ENCODE assay signal across 8 cellular contexts in the genomic region with DNA sequence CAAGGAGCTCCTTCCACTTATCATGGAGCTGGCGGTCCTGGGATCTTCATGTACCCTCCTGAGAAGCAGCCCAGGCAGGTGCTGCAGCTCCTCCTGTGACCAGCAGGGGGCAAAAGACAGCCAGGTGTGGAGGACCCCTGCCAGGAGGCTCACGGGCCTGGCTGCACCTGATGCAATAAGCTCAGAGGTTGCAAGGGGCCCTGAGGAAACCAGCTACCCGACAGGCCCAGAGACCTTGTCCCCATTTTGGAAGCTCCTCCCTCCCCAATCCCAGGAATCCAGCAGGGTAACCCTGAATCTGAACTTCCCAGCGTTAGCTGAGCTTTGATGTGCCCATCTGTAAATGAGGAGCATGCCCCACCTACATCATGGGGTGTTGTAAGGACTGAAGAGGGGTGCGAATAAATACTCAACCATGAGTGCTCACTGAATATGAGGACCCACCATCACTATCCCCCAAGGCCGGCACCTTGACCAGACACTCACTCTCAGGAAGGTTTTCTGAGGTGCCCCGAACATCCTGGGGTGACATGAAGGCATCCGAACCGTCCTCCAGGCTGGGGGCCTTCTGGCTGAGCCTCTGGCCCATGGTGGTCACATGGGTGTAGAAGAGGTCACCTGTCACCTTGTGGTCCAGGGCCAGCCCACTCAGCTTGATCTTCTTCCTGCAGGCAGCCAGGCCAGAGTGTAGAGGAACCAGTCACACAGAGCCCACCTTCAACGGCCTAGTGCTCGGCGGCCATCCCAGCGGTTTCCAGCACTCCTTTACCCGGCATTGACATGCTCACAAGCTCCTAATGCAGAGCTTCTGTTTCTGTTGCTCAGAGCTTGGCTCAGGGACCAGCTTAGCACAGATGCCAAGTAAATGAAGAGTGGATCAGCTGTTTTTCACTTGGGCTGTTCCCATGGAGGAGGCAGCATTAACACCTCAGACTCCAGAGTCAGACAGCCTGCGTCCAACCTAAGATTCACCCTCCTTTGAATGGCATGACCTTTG. TPM values are rescaled to one million over a fixed set of nuclear protein-coding genes. Genes with fewer than 3 reads are reported as not detected.
DNase-seq lines count a peak whose midpoint lies in the region; ATAC-seq, FAIRE-seq and TF ChIP-seq lines count a peak whose summit lies in the region.

No MANE protein-coding gene starts in this region.

- RAD21 ChIA-PET in HCT116 (lab: Charles Lee; ENCODE audit: low non-redundant PET in 1 of 2, low total read pairs in 2 of 2, uncharacterized antibody in 2 of 2, unreplicated experiment in 2 of 2) = interaction anchor here (0.9 to 2.7 kb wide), 7 partner anchors 8 to 151 kb away, joined by 3 to 9 read pairs (median 4); partner anchors contain the start of genes TIMM10 (in 1 of the 2) and UBE2L6 (in 1 of the 2)

- ATAC-seq in HCT116 = peak; percentile 90
- ATAC-seq in omental fat pad (ENCODE audit: low FRiP score) = peak; percentile 45
- ATAC-seq in HG03097 (IDR thresholded peaks at IDR 0.05; ENCODE audit: low FRiP score, unreplicated experiment) = no peak

- no peak for TF ChIP-seq POLR2A in HCT116 (IDR thresholded peaks at IDR 0.05; ENCODE audit: borderline replicate concordance, extremely low read depth, insufficient read depth, insufficient read length)
- TF ChIP-seq POLR2A in endothelial cell of umbilical vein (IDR thresholded peaks at IDR 0.05; ENCODE audit: low read depth, low read length) = no peak
- no peak for TF ChIP-seq POLR2A in tibial nerve (IDR thresholded peaks at IDR 0.05)

- no peaks in the 10 kb centered on the region for H3K9me2 ChIP-seq in HCT116 (ENCODE audit: insufficient read depth)

- H3K9ac ChIP-seq in HCT116 (ENCODE audit: low read length) (no peak overlapping the region), endothelial cell of umbilical vein (replicated peaks; ENCODE audit: extremely low read depth, insufficient read depth, low read length) (no peak overlapping the region)

- TF ChIP-seq RAD21 in HCT116 (IDR thresholded peaks at IDR 0.05; ENCODE audit: low read depth) = peak; percentile 78

- H4K20me1 ChIP-seq in HCT116 (ENCODE audit: insufficient read depth) = no peaks in the 10 kb centered on the region
- H4K20me1 ChIP-seq in endothelial cell of umbilical vein (replicated peaks; ENCODE audit: control insufficient read depth, extremely low read depth, insufficient read depth, low read length) = no peaks in the 10 kb centered on the region

- no peaks in the 10 kb centered on the region for H3K27me3 ChIP-seq in GM06990 (replicated peaks; ENCODE audit: control insufficient read depth, insufficient read depth, low read length)
- no peaks in the 10 kb centered on the region for H3K27me3 ChIP-seq in HCT116 (ENCODE audit: insufficient read depth, low read length)
- H3K27me3 ChIP-seq in endothelial cell of umbilical vein (ENCODE audit: control insufficient read depth in 2 of 2, insufficient read depth in 2 of 2, low read length in 2 of 2) = no peaks in the 10 kb centered on the region
- H3K27me3 ChIP-seq in tibial nerve = no peaks in the 10 kb centered on the region

- H3K9me3 ChIP-seq in HCT116 (ENCODE audit: control insufficient read depth in 1 of 2, insufficient read depth in 1 of 2, low read depth in 1 of 2, low read length in 2 of 2) (no peaks in the 10 kb centered on the region), endothelial cell of umbilical vein (replicated peaks; ENCODE audit: control insufficient read depth, insufficient read depth, low read length) (no peaks in the 10 kb centered on the region), tibial nerve (no peaks in the 10 kb centered on the region)

- H3K27ac ChIP-seq in HCT116 (ENCODE audit: low read depth, low read length) (peak overlapping the region; percentile 37; the same call in 1 of the 2 replicates), endothelial cell of umbilical vein (ENCODE audit: insufficient read depth, low read depth, low read length) (no peak overlapping the region), tibial nerve (no peak overlapping the region)

- H2AFZ ChIP-seq in HCT116 (ENCODE audit: low read depth, low read length, poor library complexity, severe bottlenecking) = no peak overlapping the region
- no peak overlapping the region for H2AFZ ChIP-seq in endothelial cell of umbilical vein (ENCODE audit: low read depth, low read length)

- H3K79me2 ChIP-seq in HCT116 (ENCODE audit: insufficient read depth, low read length) = no peaks in the 10 kb centered on the region
- H3K79me2 ChIP-seq in endothelial cell of umbilical vein (ENCODE audit: control insufficient read depth, insufficient read depth, low read length) = no peaks in the 10 kb centered on the region

- CTCF ChIA-PET in HCT116 (lab: Charles Lee) (interaction anchor here (0.7 to 4.1 kb wide), 29 partner anchors 8 to 1665 kb away, joined by 3 to 78 read pairs (median 6); partner anchors contain the start of genes MED19, RTN4RL2, SLC43A1 and SSRP1), endothelial cell of umbilical vein (lab: Charles Lee) (interaction anchor here (0.6 to 8.6 kb wide), 37 partner anchors 12 to 1032 kb away, joined by 3 to 316 read pairs (median 4); partner anchors contain the start of genes CTNND1, P2RX3, RTN4RL2 and SLC43A1)

- intact Hi-C loops in HCT116 (cut with micrococcal nuclease) = loop anchor here (1.0 kb wide), 2 partner anchors 33 to 150 kb away; no protein-coding TSS in a partner anchor
- intact Hi-C loops in endothelial cell of umbilical vein (cut with micrococcal nuclease) = loop anchor here (1.0 to 5.0 kb wide), 2 partner anchors 33 to 1018 kb away; no protein-coding TSS in a partner anchor

- dilution Hi-C loops in endothelial cell of umbilical vein (cut with MboI; ENCODE audit: extremely low pct_ligation_motif_present, low sequenced_read_pairs) = no loop called here

- DNase-seq in GM06990 (ENCODE audit: extremely low read depth, insufficient read length) = no peak
- DNase-seq in HCT116 (ENCODE audit: low read depth, low spot score) = peak; percentile 73
- DNase-seq in NCI-H2029 treated with DMSO at 0.1 percent for 48 hours (lab: John Stamatoyannopoulos, UW) = peak; percentile 33
- DNase-seq in activated CD8-positive, alpha-beta memory T cell treated with anti-CD3 and anti-CD28 coated beads for 1 hour (ENCODE audit: extremely low read depth in 1 of 2, low read depth in 1 of 2) = peak; percentile 53 to 67
- DNase-seq in endothelial cell of umbilical vein (ENCODE audit: low read depth, low spot score) = peak; percentile 42
- DNase-seq in omental fat pad (ENCODE audit: low spot score) = peak; percentile 46
- peak in 1 of 2 donors; percentile 57 for DNase-seq in tibial nerve (ENCODE audit: low spot score in 2 of 2)

- no peak overlapping the region for H3K4me3 ChIP-seq in GM06990 (replicated peaks; ENCODE audit: low read depth, low read length)
- no peak overlapping the region for H3K4me3 ChIP-seq in HCT116 (replicated peaks in 1 of 2; ENCODE audit: low read depth in 1 of 2, low read length in 2 of 2)
- H3K4me3 ChIP-seq in endothelial cell of umbilical vein (replicated peaks in 1 of 3; ENCODE audit: insufficient read depth in 1 of 3, low read depth in 1 of 3, low read length in 3 of 3) = no peak overlapping the region
- H3K4me3 ChIP-seq in tibial nerve = no peak overlapping the region

- no peaks in the 10 kb centered on the region for H3K9me1 ChIP-seq in endothelial cell of umbilical vein (replicated peaks; ENCODE audit: control insufficient read depth, extremely low read depth, insufficient read depth, low read length)

- POLR2A ChIA-PET in HCT116 (lab: Charles Lee) (interaction anchor here (1.3 to 1.6 kb wide), 6 partner anchors 21 to 150 kb away, joined by 4 to 9 read pairs (median 6); partner anchors contain the start of genes RTN4RL2 and SLC43A1), endothelial cell of umbilical vein (lab: Charles Lee) (no interaction called here)

- no peak for TF ChIP-seq EP300 in tibial nerve (IDR thresholded peaks at IDR 0.05)

- WGBS in tibial nerve, 2 donors = 80 to 81% methylated on average over 13 to 14 of the region's 15 CpGs

- H3K4me2 ChIP-seq in HCT116 (ENCODE audit: low read length) = no peak overlapping the region
- no peak overlapping the region for H3K4me2 ChIP-seq in endothelial cell of umbilical vein (ENCODE audit: insufficient read depth, low read length)

- peaks cover 5% of the 10 kb centered on the region for H3K36me3 ChIP-seq in GM06990 (ENCODE audit: control insufficient read depth, insufficient read depth, low read length)
- H3K36me3 ChIP-seq in HCT116 (ENCODE audit: control insufficient read depth in 1 of 2, insufficient read depth in 2 of 2, low read length in 2 of 2) = no peaks in the 10 kb centered on the region
- no peaks in the 10 kb centered on the region for H3K36me3 ChIP-seq in endothelial cell of umbilical vein (ENCODE audit: control insufficient read depth in 2 of 2, extremely low read depth in 1 of 2, insufficient read depth in 2 of 2, low read length in 2 of 2)
- H3K36me3 ChIP-seq in tibial nerve = peaks cover 0 to 69% (median 0%) of the 10 kb centered on the region in 3 donors

- FAIRE-seq in endothelial cell of umbilical vein (lab: Jason Lieb, UNC) = peak; percentile 63

- TF ChIP-seq CTCF in GM06990 (IDR thresholded peaks at IDR 0.05; ENCODE audit: insufficient read depth, low read length, poor library complexity, severe bottlenecking) (peak; percentile 93), HCT116 (IDR thresholded peaks at IDR 0.05 in 2 of 3, conservative IDR thresholded peaks at IDR 0.05 in 1 of 3; ENCODE audit: borderline replicate concordance in 1 of 3, insufficient read depth in 1 of 3, low read depth in 2 of 3, low read length in 2 of 3) (peak; percentile 73 to 98 (median 87)), endothelial cell of umbilical vein (IDR thresholded peaks at IDR 0.05; ENCODE audit: extremely low read depth in 1 of 2, insufficient read depth in 1 of 2, low read depth in 1 of 2, low read length in 2 of 2) (peak; percentile 85 to 91), omental fat pad (IDR thresholded peaks at IDR 0.05) (peak in 2 of 3 donors; percentile 47 to 52), tibial nerve (IDR thresholded peaks at IDR 0.05) (peak; percentile 77 to 89 (median 80))

- peaks cover 5 to 7% of the 10 kb centered on the region in 2 experiments; a peak in 2 of 4 replicates for H3K4me1 ChIP-seq in HCT116 (ENCODE audit: control insufficient read depth in 1 of 2, insufficient read depth in 2 of 2, low read length in 2 of 2)
- H3K4me1 ChIP-seq in endothelial cell of umbilical vein (ENCODE audit: control insufficient read depth, extremely low read depth, insufficient read depth, low read length) = no peaks in the 10 kb centered on the region
- peaks cover 0 to 12% (median under 1%) of the 10 kb centered on the region in 4 donors for H3K4me1 ChIP-seq in tibial nerve

- BruUV-seq in HCT116 (replicated peaks; lab: Mats Ljungman, UMichigan) (TSS peak; percentile 96), endothelial cell of umbilical vein (replicated peaks; lab: Mats Ljungman, UMichigan) (no TSS peak)

RNA-seq across cellular contexts. Expression of gene SLC43A1, which starts 21.7 kb away (rescaled TPM):
- total RNA-seq in HCT116 (2021; ENCODE audit: unreplicated experiment) (11.8 TPM), endothelial cell of umbilical vein (11.3 and 13.7 TPM in 2 replicates), omental fat pad (10 to 100 TPM; 11.5 to 40.4 (median 16.5) TPM), tibial nerve (10 to 100 TPM; 35.8 to 47.3 (median 42.4) TPM)
- 12.9 and 13.5 TPM in 2 replicates for polyA plus RNA-seq in HCT116 (2012)
- 19.5 and 22.7 TPM in 2 replicates for polyA plus RNA-seq in endothelial cell of umbilical vein
- polyA plus RNA-seq in endothelial cell of umbilical vein (2011; cell fraction: cytosol; rRNA removed) = 12.6 and 12.9 TPM in 2 replicates
- polyA plus RNA-seq in endothelial cell of umbilical vein (2011; cell fraction: nucleus; rRNA removed) = 30.0 and 33.0 TPM in 2 replicates
- polyA plus RNA-seq in endothelial cell of umbilical vein (2012) = 8.6 and 11.4 TPM in 2 replicates
- polyA minus RNA-seq in endothelial cell of umbilical vein = 23.6 and 25.1 TPM in 2 replicates
- polyA minus RNA-seq in endothelial cell of umbilical vein (2011; cell fraction: cytosol; rRNA and poly(A)+ RNA removed) = 2.3 TPM
- polyA minus RNA-seq in endothelial cell of umbilical vein (2011; cell fraction: nucleus; rRNA and poly(A)+ RNA removed) = 16.7 and 21.5 TPM in 2 replicates

RNA-seq across cellular contexts. Expression of gene RTN4RL2, which starts 33.5 kb away (rescaled TPM):
- total RNA-seq in HCT116 (2021; ENCODE audit: unreplicated experiment) = 24.0 TPM
- polyA plus RNA-seq in HCT116 (2012) = 28.1 and 30.0 TPM in 2 replicates
- 0.83 and 1.3 TPM in 2 replicates for total RNA-seq in endothelial cell of umbilical vein
- 0.18 and 0.35 TPM in 2 replicates for polyA plus RNA-seq in endothelial cell of umbilical vein
- polyA plus RNA-seq in endothelial cell of umbilical vein (2011; cell fraction: cytosol; rRNA removed) = 0.08 and 0.45 TPM in 2 replicates
- polyA plus RNA-seq in endothelial cell of umbilical vein (2011; cell fraction: nucleus; rRNA removed) = not detected in 2 replicates
- polyA plus RNA-seq in endothelial cell of umbilical vein (2012) = 0.36 and 0.70 TPM in 2 replicates
- 1.2 TPM in 1 of 2 replicates, not detected in the other for polyA minus RNA-seq in endothelial cell of umbilical vein
- 4.0 TPM for polyA minus RNA-seq in endothelial cell of umbilical vein (2011; cell fraction: cytosol; rRNA and poly(A)+ RNA removed)
- not detected in 2 replicates for polyA minus RNA-seq in endothelial cell of umbilical vein (2011; cell fraction: nucleus; rRNA and poly(A)+ RNA removed)
- 1 to 10 TPM in 1 of 4 donors, under 1 TPM in 2, not detected in 1; 0.25 to 1.4 (median 0.74) TPM for total RNA-seq in omental fat pad
- 1 to 10 TPM in 1 of 4 donors, under 1 TPM in 2, not detected in 1; 0.20 to 1.5 (median 0.42) TPM for total RNA-seq in tibial nerve

RNA-seq across cellular contexts. Expression of gene TIMM10, which starts 36.7 kb away (rescaled TPM):
- 65.6 TPM for total RNA-seq in HCT116 (2021; ENCODE audit: unreplicated experiment)
- 63.8 and 76.3 TPM in 2 replicates for polyA plus RNA-seq in HCT116 (2012)
- total RNA-seq in endothelial cell of umbilical vein = 64.2 and 105 TPM in 2 replicates
- 109 and 128 TPM in 2 replicates for polyA plus RNA-seq in endothelial cell of umbilical vein
- polyA plus RNA-seq in endothelial cell of umbilical vein (2011; cell fraction: cytosol; rRNA removed) = 122 and 165 TPM in 2 replicates
- 43.4 and 47.7 TPM in 2 replicates for polyA plus RNA-seq in endothelial cell of umbilical vein (2011; cell fraction: nucleus; rRNA removed)
- polyA plus RNA-seq in endothelial cell of umbilical vein (2012) = 97.8 and 133 TPM in 2 replicates
- 46.9 and 56.5 TPM in 2 replicates for polyA minus RNA-seq in endothelial cell of umbilical vein
- polyA minus RNA-seq in endothelial cell of umbilical vein (2011; cell fraction: cytosol; rRNA and poly(A)+ RNA removed) = 16.3 TPM
- 9.0 and 10.6 TPM in 2 replicates for polyA minus RNA-seq in endothelial cell of umbilical vein (2011; cell fraction: nucleus; rRNA and poly(A)+ RNA removed)
- 10 to 100 TPM; 42.9 to 49.0 (median 45.9) TPM for total RNA-seq in omental fat pad
- 10 to 100 TPM; 20.2 to 51.6 (median 40.1) TPM for total RNA-seq in tibial nerve

RNA-seq across cellular contexts. Expression of gene SMTNL1, which starts 43.6 kb away (rescaled TPM):
- total RNA-seq in HCT116 (2021; ENCODE audit: unreplicated experiment) = not detected
- polyA plus RNA-seq in HCT116 (2012) = 0.09 and 0.11 TPM in 2 replicates
- not detected in 2 replicates for total RNA-seq in endothelial cell of umbilical vein
- not detected in 2 replicates for polyA plus RNA-seq in endothelial cell of umbilical vein
- polyA plus RNA-seq in endothelial cell of umbilical vein (2011; cell fraction: cytosol; rRNA removed) = not detected in 2 replicates
- polyA plus RNA-seq in endothelial cell of umbilical vein (2011; cell fraction: nucleus; rRNA removed) = not detected in 2 replicates
- not detected in 2 replicates for polyA plus RNA-seq in endothelial cell of umbilical vein (2012)
- not detected in 2 replicates for polyA minus RNA-seq in endothelial cell of umbilical vein
- polyA minus RNA-seq in endothelial cell of umbilical vein (2011; cell fraction: cytosol; rRNA and poly(A)+ RNA removed) = not detected
- not detected in 2 replicates for polyA minus RNA-seq in endothelial cell of umbilical vein (2011; cell fraction: nucleus; rRNA and poly(A)+ RNA removed)
- not detected for total RNA-seq in omental fat pad
- not detected for total RNA-seq in tibial nerve
